ENCODE assay signal across 16 cellular contexts in the genomic region with DNA sequence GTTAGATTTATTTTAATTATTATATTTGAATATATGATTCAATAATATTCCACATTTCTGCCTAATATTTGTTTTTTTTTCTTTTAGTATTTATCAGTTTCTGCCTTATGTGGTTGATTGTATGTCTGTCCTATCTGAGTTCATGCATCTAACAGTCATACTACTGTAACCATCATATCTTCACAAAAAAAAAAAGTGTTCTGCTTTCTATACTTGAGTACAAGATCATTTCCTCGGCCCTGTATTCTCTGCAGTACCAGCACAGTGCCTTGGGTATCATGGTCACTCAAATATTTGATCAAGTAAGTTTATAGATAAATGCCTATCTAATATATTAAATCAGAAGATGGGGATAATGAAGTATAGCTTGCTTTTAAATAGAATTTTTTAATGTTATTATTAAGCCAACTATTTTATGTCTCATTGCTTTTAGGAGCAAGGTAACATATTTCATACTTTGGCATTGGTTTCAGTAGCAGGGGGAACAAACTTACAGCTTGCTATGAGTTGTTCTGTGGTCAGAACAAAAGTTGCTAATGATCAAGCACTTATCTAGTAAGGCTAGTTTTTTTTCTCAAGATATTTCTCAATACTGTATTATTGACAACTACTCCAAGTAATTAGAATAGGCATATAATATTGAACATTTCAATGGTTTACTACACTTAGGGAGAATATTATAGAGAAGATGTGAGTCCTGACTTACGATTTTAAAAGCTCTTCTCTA.
DNase-seq lines count a peak whose midpoint lies in the region; ATAC-seq and TF ChIP-seq lines count a peak whose summit lies in the region.
"Had no signal": no experiment of that assay in that cellular context is flagged by ENCODE, and none has a peak within 500 bp of the region (broad histone marks: within the 10 kb centered on the region; RNA-seq: fewer than 3 reads in every experiment).

No MANE protein-coding gene starts in this region.

- H3K4me1 Mint-ChIP-seq in progenitor cell of endocrine pancreas (ENCODE audit: low read depth): no peaks in the 10 kb centered on the region
- H3K4me1 Mint-ChIP-seq: B cell; CD4-positive, CD25-positive, alpha-beta regulatory T cell had no signal

- H3K27me3 Mint-ChIP-seq in progenitor cell of endocrine pancreas: no peaks in the 10 kb centered on the region
- H3K27me3 Mint-ChIP-seq: B cell; CD4-positive, CD25-positive, alpha-beta regulatory T cell had no signal

- ATAC-seq in GM18508 (IDR thresholded peaks at IDR 0.05; ENCODE audit: insufficient read depth, unreplicated experiment) (peak; percentile 58), GM18870 (IDR thresholded peaks at IDR 0.05; ENCODE audit: unreplicated experiment) (peak; percentile 48), HG03432 (IDR thresholded peaks at IDR 0.05; ENCODE audit: unreplicated experiment) (peak; percentile 60), GM18498 (IDR thresholded peaks at IDR 0.05; ENCODE audit: unreplicated experiment) (no peak)
- ATAC-seq: CD8-positive, alpha-beta T cell had no signal

- TF ChIP-seq CTCF in progenitor cell of endocrine pancreas (IDR thresholded peaks at IDR 0.05; ENCODE audit: unreplicated experiment): no peak

- no peak overlapping the region for H3K4me3 Mint-ChIP-seq in progenitor cell of endocrine pancreas (ENCODE audit: low read depth)
- H3K4me3 Mint-ChIP-seq: B cell; CD8-positive, alpha-beta T cell had no signal

- H3K27ac Mint-ChIP-seq in progenitor cell of endocrine pancreas: no peak overlapping the region
- H3K27ac Mint-ChIP-seq: B cell; CD4-positive, CD25-positive, alpha-beta regulatory T cell; CD8-positive, alpha-beta T cell had no signal

- H3K9me3 Mint-ChIP-seq in progenitor cell of endocrine pancreas (ENCODE audit: low read depth): no peaks in the 10 kb centered on the region
- H3K9me3 Mint-ChIP-seq: CD8-positive, alpha-beta T cell had no signal

- no peaks in the 10 kb centered on the region for H3K36me3 Mint-ChIP-seq in progenitor cell of endocrine pancreas (ENCODE audit: insufficient read depth)
- H3K36me3 Mint-ChIP-seq: CD4-positive, CD25-positive, alpha-beta regulatory T cell; CD8-positive, alpha-beta T cell had no signal

- no peak for DNase-seq in effector CD8-positive, alpha-beta T cell (lab: John Stamatoyannopoulos, UW)
- no peak for DNase-seq in progenitor cell of endocrine pancreas (ENCODE audit: low spot score, unreplicated experiment)
- DNase-seq: Caco-2; CD4-positive, CD25-positive, alpha-beta regulatory T cell; CD8-positive, alpha-beta T cell; DMS153; EL; GDM1; GM23248; H7; HCEC 1CT had no signal
